Comparison of ENCODE assay signal across 14 cellular contexts in genomic region chr1:90919190-90919719, GRCh38.
DNase-seq lines count a peak whose midpoint lies in the region; ATAC-seq and TF ChIP-seq lines count a peak whose summit lies in the region.
"Had no signal": no experiment of that assay in that cellular context is flagged by ENCODE, and none has a peak within 500 bp of the region (broad histone marks: within the 10 kb centered on the region; RNA-seq: fewer than 3 reads in every experiment).

No MANE protein-coding gene starts in this region.

- H3K9ac ChIP-seq in neural progenitor cell: no peak overlapping the region

- peak overlapping the region; percentile 46 for H3K27ac Mint-ChIP-seq in neural progenitor cell

- H3K36me3 ChIP-seq in neural progenitor cell: peaks cover 17% of the 10 kb centered on the region

- no peak overlapping the region for H3K4me2 ChIP-seq in neural progenitor cell

- peaks cover 96% of the 10 kb centered on the region for H3K79me2 ChIP-seq in neural progenitor cell (ENCODE audit: low read depth)

- peaks cover 52% of the 10 kb centered on the region for H3K4me1 Mint-ChIP-seq in activated T-cell treated with anti-CD3 and anti-CD28 coated beads, Interleukin-2, amount 50 U/mL, for 4 hours (ENCODE audit: low read depth)
- no peaks in the 10 kb centered on the region for H3K4me1 Mint-ChIP-seq in neural progenitor cell

- H3K36me3 Mint-ChIP-seq in activated T-cell treated with anti-CD3 and anti-CD28 coated beads, Interleukin-2, amount 50 U/mL, for 4 hours (ENCODE audit: insufficient read depth): peaks cover 15% of the 10 kb centered on the region
- H3K36me3 Mint-ChIP-seq in neural progenitor cell: peaks cover 16% of the 10 kb centered on the region

- peak; percentile 14 to 54 for ATAC-seq in activated T-cell treated with anti-CD3 and anti-CD28 coated beads, Interleukin-2, amount 50 U/mL, for 4 hours
- ATAC-seq in GM19455 (IDR thresholded peaks at IDR 0.05; ENCODE audit: unreplicated experiment) (peak; percentile 52), HG03469 (IDR thresholded peaks at IDR 0.05; ENCODE audit: unreplicated experiment) (peak; percentile 39), GM19467 (IDR thresholded peaks at IDR 0.05; ENCODE audit: unreplicated experiment) (no peak)
- ATAC-seq: Panc1, upper lobe of right lung had no signal

- no peaks in the 10 kb centered on the region for H3K27me3 Mint-ChIP-seq in activated T-cell treated with anti-CD3 and anti-CD28 coated beads, Interleukin-2, amount 50 U/mL, for 4 hours (ENCODE audit: low read depth)
- no peaks in the 10 kb centered on the region for H3K27me3 Mint-ChIP-seq in neural progenitor cell (ENCODE audit: insufficient read depth, low read depth)

- H3K27me3 ChIP-seq in neural progenitor cell: no peaks in the 10 kb centered on the region
- H3K27me3 ChIP-seq: esophagus squamous epithelium, upper lobe of right lung had no signal

- no peak overlapping the region for H3K4me3 Mint-ChIP-seq in activated T-cell treated with anti-CD3 and anti-CD28 coated beads, Interleukin-2, amount 50 U/mL, for 4 hours
- H3K4me3 Mint-ChIP-seq in neural progenitor cell: no peak overlapping the region

- no peaks in the 10 kb centered on the region for H3K9me3 ChIP-seq in neural progenitor cell (ENCODE audit: low read depth)
- H3K9me3 ChIP-seq: esophagus squamous epithelium, upper lobe of right lung had no signal

- TF ChIP-seq CTCF in neural progenitor cell (IDR thresholded peaks at IDR 0.05): no peak

- no peak overlapping the region for H2AFZ ChIP-seq in neural progenitor cell (replicated peaks)

- no peak overlapping the region for H3K4me3 ChIP-seq in neural progenitor cell
- H3K4me3 ChIP-seq: esophagus squamous epithelium, upper lobe of right lung had no signal

- H3K27ac ChIP-seq in neural progenitor cell: no peak overlapping the region
- H3K27ac ChIP-seq: esophagus squamous epithelium, upper lobe of right lung had no signal

- no peaks in the 10 kb centered on the region for H3F3A ChIP-seq in neural progenitor cell (ENCODE audit: low read depth)

- H3K4me1 ChIP-seq in neural progenitor cell: peaks cover 32% of the 10 kb centered on the region

- H3K9me3 Mint-ChIP-seq in activated T-cell treated with anti-CD3 and anti-CD28 coated beads, Interleukin-2, amount 50 U/mL, for 4 hours: no peaks in the 10 kb centered on the region
- no peaks in the 10 kb centered on the region for H3K9me3 Mint-ChIP-seq in neural progenitor cell

- H4K20me1 ChIP-seq in neural progenitor cell (ENCODE audit: low read depth): peaks cover 74% of the 10 kb centered on the region

- no peak for DNase-seq in activated T-cell treated with anti-CD3 and anti-CD28 coated beads, Interleukin-2, amount 50 U/mL, for 4 hours
- no peak for DNase-seq in activated T-cell treated with anti-CD3 and anti-CD28 coated beads, Interleukin-2, amount 50 U/mL, for 48 hours
- DNase-seq in neural progenitor cell (ENCODE audit: low spot score) (peak; percentile 3), H4 (ENCODE audit: low spot score) (no peak), GDM1 (lab: John Stamatoyannopoulos, UW) (no peak)
- DNase-seq: DMS 273 treated with DMSO at 0.1 percent for 48 hours, esophagus squamous epithelium, NCI-H1092 treated with DMSO at 0.1 percent for 48 hours, NCI-H226, upper lobe of right lung had no signal
